In the genomic region with DNA sequence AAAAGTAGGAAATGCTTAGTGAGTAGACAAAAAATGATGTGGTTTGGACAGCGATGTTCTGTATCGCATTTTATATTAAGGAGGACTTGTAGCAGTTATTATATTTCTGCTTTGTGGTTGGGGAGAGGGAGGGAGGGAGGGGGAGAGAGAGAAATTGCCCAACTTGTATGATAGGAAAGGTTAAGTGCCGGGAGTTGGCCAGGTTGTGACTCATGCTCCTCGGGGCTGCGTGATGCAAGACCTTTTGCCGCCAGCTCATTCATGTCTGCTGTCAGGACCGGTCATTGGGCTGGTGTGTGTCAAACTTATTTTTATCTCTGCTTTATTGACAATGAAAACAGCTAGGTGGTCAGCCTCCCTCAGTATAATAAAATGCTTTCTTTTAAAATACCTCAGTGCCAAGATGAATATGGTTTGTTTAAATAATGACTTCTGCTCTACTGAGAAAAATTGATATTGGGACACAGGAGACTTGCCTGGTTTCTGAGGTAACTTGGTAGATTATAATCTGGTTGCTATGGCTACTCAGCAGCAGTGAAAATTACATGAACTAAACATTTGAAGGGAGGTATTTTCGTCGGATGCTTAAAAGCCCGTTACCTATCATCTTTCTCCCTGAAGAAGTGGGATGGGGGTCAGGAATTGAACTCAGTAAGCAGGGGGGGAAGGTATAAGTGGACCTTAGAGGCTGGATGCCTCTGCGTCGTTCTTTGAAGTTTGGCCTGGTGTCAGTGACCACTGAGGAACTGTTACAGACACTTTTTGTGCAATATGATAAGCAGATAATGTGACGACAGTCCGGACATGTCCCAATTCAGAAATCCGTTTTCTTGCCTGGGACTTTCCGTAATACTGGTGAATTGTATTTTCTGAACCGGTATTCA, we compare ENCODE assay signal across 8 cellular contexts.
DNase-seq lines count a peak whose midpoint lies in the region; ATAC-seq and TF ChIP-seq lines count a peak whose summit lies in the region.

No MANE protein-coding gene starts in this region.

- DNase-seq in DMS 273 (lab: John Stamatoyannopoulos, UW; ENCODE audit: unreplicated experiment): peak; percentile 65
- DNase-seq in DMS 273 treated with DMSO at 0.1 percent for 48 hours (lab: John Stamatoyannopoulos, UW): no peak
- peak; percentile 100 for DNase-seq in amniotic epithelial cell (ENCODE audit: low read depth)
- DNase-seq in hepatic stellate cell (ENCODE audit: low spot score): peak; percentile 82
- peak; percentile 16 for DNase-seq in stimulated activated CD4-positive, alpha-beta T cell treated with anti-CD3 and anti-CD28 coated beads, Interleukin-12 subunit alpha, Interleukin-12 subunit beta, amount 100 ng/mL, for 4 hours
- no peak for DNase-seq in NCI-H2107 (lab: John Stamatoyannopoulos, UW)
- DNase-seq in Ammon's horn (ENCODE audit: low spot score): no peak

- peak; percentile 88 for ATAC-seq in SK-N-SH treated with all-trans-retinoic acid at 6 μM for 48 hours

TF ChIP-seq in SK-N-SH treated with all-trans-retinoic acid at 6 μM for 48 hours, 23 proteins besides CTCF, POLR2A, EP300 and RAD21:
- TF ChIP-seq, protein P1, sequence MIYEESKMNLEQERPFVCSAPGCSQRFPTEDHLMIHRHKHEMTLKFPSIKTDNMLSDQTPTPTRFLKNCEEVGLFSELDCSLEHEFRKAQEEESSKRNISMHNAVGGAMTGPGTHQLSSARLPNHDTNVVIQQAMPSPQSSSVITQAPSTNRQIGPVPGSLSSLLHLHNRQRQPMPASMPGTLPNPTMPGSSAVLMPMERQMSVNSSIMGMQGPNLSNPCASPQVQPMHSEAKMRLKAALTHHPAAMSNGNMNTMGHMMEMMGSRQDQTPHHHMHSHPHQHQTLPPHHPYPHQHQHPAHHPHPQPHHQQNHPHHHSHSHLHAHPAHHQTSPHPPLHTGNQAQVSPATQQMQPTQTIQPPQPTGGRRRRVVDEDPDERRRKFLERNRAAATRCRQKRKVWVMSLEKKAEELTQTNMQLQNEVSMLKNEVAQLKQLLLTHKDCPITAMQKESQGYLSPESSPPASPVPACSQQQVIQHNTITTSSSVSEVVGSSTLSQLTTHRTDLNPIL (CRISPR knock-in tag; IDR thresholded peaks at IDR 0.05; ENCODE audit: low read depth): peak; percentile 81
- TF ChIP-seq ISL1 (CRISPR knock-in tag; IDR thresholded peaks at IDR 0.05) (peak; percentile 92), ZC3H10 (CRISPR knock-in tag; IDR thresholded peaks at IDR 0.05) (peak; percentile 70; the same call in 1 of the 2 replicates), ZFP30 (CRISPR knock-in tag; IDR thresholded peaks at IDR 0.05) (no peak), ESRRG (CRISPR knock-in tag; IDR thresholded peaks at IDR 0.05) (no peak), TOX (CRISPR knock-in tag; IDR thresholded peaks at IDR 0.05; ENCODE audit: borderline replicate concordance) (peak; percentile 72; the same call in 1 of the 2 replicates), CSDC2 (CRISPR knock-in tag; IDR thresholded peaks at IDR 0.05) (no peak), TCF4 (CRISPR knock-in tag; IDR thresholded peaks at IDR 0.05; ENCODE audit: borderline replicate concordance) (0 out of 2 replicates have a peak, but pooled peaks have one; percentile 47)
TF ChIP-seq in SK-N-SH treated with all-trans-retinoic acid at 6 μM for 48 hours: peak in this region for 5.

Comparison
In these comparisons a context has a peak if more than half of its experiments do, and no peak if none do; other contexts are left out.
1. DNase-seq: peak in DMS 273 (single experiment), amniotic epithelial cell (single experiment), hepatic stellate cell (single experiment) and stimulated activated CD4-positive, alpha-beta T cell treated with anti-CD3 and anti-CD28 coated beads, Interleukin-12 subunit alpha, Interleukin-12 subunit beta, amount 100 ng/mL, for 4 hours (single experiment); none in DMS 273 treated with DMSO at 0.1 percent for 48 hours (single experiment), NCI-H2107 (single experiment) and Ammon's horn (single experiment).